Comparison of ENCODE assay signal across 18 cellular contexts in the genomic region with DNA sequence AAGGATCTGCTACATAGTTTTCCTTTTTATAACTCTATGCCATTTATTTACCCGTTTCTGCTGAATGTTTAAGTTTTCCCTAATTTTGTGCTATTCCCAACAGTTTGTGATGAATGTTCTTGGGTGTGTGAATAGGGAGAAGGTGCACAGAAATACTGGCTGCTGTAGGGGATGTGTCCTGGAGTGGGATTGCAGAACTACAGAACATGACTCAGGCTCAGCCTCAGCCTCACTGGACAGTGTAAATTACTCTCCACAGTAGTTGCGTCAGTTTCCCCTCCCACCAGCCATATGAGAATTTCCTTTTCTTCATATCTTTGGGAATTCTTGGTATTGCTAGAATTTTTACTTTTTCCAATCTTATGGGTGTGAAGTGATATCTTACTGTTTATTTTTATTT. TPM values are rescaled to one million over a fixed set of nuclear protein-coding genes. Genes with fewer than 3 reads are reported as not detected.
A peak's percentile ranks its signal among the peaks of the same experiment; 100 is the strongest.
DNase-seq lines count a peak whose midpoint lies in the region; ATAC-seq, FAIRE-seq and TF ChIP-seq lines count a peak whose summit lies in the region.
"Had no signal": no experiment of that assay in that cellular context is flagged by ENCODE, and none has a peak within 500 bp of the region (broad histone marks: within the 10 kb centered on the region; RNA-seq: fewer than 3 reads in every experiment).

No MANE protein-coding gene starts in this region.

- no peak overlapping the region for H3K4ac ChIP-seq in H1 (replicated peaks; ENCODE audit: insufficient read length, low read depth, low read length)

- POLR2A ChIA-PET in H1 (lab: Charles Lee; ENCODE audit: partially characterized antibody), result no interaction called here

- TF ChIP-seq EP300 in H1 (IDR thresholded peaks at IDR 0.05; ENCODE audit: borderline replicate concordance in 1 of 2, low read depth in 2 of 2, low read length in 2 of 2), result no peak

- H3K9me3 ChIP-seq in H1 (ENCODE audit: insufficient read depth in 2 of 2, low read depth in 1 of 2, low read length in 1 of 2) (no peaks in the 10 kb centered on the region), neutrophil (no peaks in the 10 kb centered on the region)

- no peak overlapping the region for H2BK20ac ChIP-seq in H1 (ENCODE audit: low read length)

- TF ChIP-seq POLR2A in H1 (IDR thresholded peaks at IDR 0.05; ENCODE audit: control extremely low read depth in 1 of 2, low read depth in 2 of 2, low read length in 2 of 2), result no peak

- peak; percentile 6 to 31 for DNase-seq in NOMO-1 (lab: John Stamatoyannopoulos, UW; ENCODE audit: unreplicated experiment in 2 of 2)
- no peak for DNase-seq in NOMO-1 treated with dmso at 0.1 percent for 144 hours (lab: John Stamatoyannopoulos, UW; ENCODE audit: unreplicated experiment)
- DNase-seq in NCI-H460 (ENCODE audit: extremely low read depth, low read depth), result peak; percentile 23
- no peak for DNase-seq in H1 (ENCODE audit: low read depth in 1 of 2, low spot score in 2 of 2)
- DNase-seq in SW480 (ENCODE audit: low spot score), result no peak
- no peak for DNase-seq in cardiac septum (ENCODE audit: low spot score)
- DNase-seq: effector CD4-positive, alpha-beta T cell; mesendoderm; NCI-H2081 treated with DMSO at 0.1 percent for 48 hours; NCI-H774; stimulated activated naive CD4-positive, alpha-beta T cell treated with Interleukin-2 at 50 U/mL for 16 hours had no signal

- H3K36me3 ChIP-seq in H1 (ENCODE audit: control insufficient read depth in 2 of 4, insufficient read depth in 4 of 4, low read length in 3 of 4), result no peaks in the 10 kb centered on the region
- no peaks in the 10 kb centered on the region for H3K36me3 ChIP-seq in neutrophil

- CTCF ChIA-PET in H1 (lab: Charles Lee; ENCODE audit: partially characterized antibody), result interaction anchor here (0.7 kb wide), 2 partner anchors 13 to 33 kb away, joined by 3 read pairs; no protein-coding TSS in a partner anchor

- no peak overlapping the region for H3K56ac ChIP-seq in H1 (replicated peaks; ENCODE audit: insufficient read length, low read depth, low read length)

- H2BK5ac ChIP-seq in H1 (ENCODE audit: low read depth, low read length), result no peak overlapping the region

- H4K5ac ChIP-seq in H1 (ENCODE audit: insufficient read length, low read depth, low read length), result no peak overlapping the region

- no peak overlapping the region for H3K18ac ChIP-seq in H1 (ENCODE audit: extremely low read depth, low read length)

- H2BK120ac ChIP-seq in H1 (replicated peaks; ENCODE audit: low read depth, low read length), result peak overlapping the region; percentile 49

- H2AK5ac ChIP-seq in H1 (ENCODE audit: low read depth, low read length), result no peak overlapping the region

- H4K8ac ChIP-seq in H1 (ENCODE audit: extremely low read depth, insufficient read depth, low read length), result no peak overlapping the region

- H3K9ac ChIP-seq in H1 (replicated peaks in 1 of 4; ENCODE audit: extremely low read depth in 1 of 4, low read depth in 3 of 4, low read length in 3 of 4), result no peak overlapping the region
- H3K9ac ChIP-seq: KMS-11 had no signal

- H2BK15ac ChIP-seq in H1 (ENCODE audit: low read length), result no peak overlapping the region

- no peak overlapping the region for H3K14ac ChIP-seq in H1 (ENCODE audit: insufficient read length)

- peak overlapping the region; percentile 71 for H4K91ac ChIP-seq in H1 (replicated peaks; ENCODE audit: insufficient read length, low read length)

- no peaks in the 10 kb centered on the region for H4K20me1 ChIP-seq in H1 (replicated peaks in 1 of 2; ENCODE audit: control insufficient read depth in 1 of 2, insufficient read depth in 2 of 2, low read length in 2 of 2)

- H3K4me3 ChIP-seq in H1 (ENCODE audit: extremely low read depth in 1 of 4, insufficient read depth in 2 of 4, low read depth in 3 of 4, low read length in 4 of 4) (no peak overlapping the region), neutrophil (ENCODE audit: low read depth in 1 of 2, low read length in 1 of 2) (no peak overlapping the region)
- H3K4me3 ChIP-seq: skin epidermis had no signal

- no peaks in the 10 kb centered on the region; a peak in 1 of 4 replicates for H3K79me2 ChIP-seq in H1 (ENCODE audit: control insufficient read depth in 1 of 2, insufficient read depth in 2 of 2, low read length in 2 of 2)

- H3K23ac ChIP-seq in H1 (ENCODE audit: insufficient read length), result no peak overlapping the region

- H3K4me1 ChIP-seq in H1 (replicated peaks in 1 of 4; ENCODE audit: control insufficient read depth in 3 of 4, insufficient read depth in 4 of 4, low read length in 3 of 4), result peaks cover 0 to 20% (median 4%) of the 10 kb centered on the region in 4 experiments; a peak in 5 of 7 replicates
- peaks cover 64 to 80% of the 10 kb centered on the region in 2 experiments for H3K4me1 ChIP-seq in neutrophil (ENCODE audit: control insufficient read depth in 1 of 2, insufficient read depth in 1 of 2, low read depth in 1 of 2, low read length in 1 of 2)

- no peak overlapping the region for H3K27ac ChIP-seq in H1 (ENCODE audit: low read depth, low read length)
- H3K27ac ChIP-seq in neutrophil, result peak overlapping the region; percentile 75
- H3K27ac ChIP-seq: 22Rv1, KMS-11, skin epidermis had no signal

- no peak for TF ChIP-seq RAD21 in H1 (IDR thresholded peaks at IDR 0.05 in 1 of 2, conservative IDR thresholded peaks at IDR 0.05 in 1 of 2; ENCODE audit: low read depth in 2 of 2, low read length in 2 of 2)

- H2BK12ac ChIP-seq in H1 (ENCODE audit: low read depth, low read length), result no peak overlapping the region

- ATAC-seq in GM21515 (IDR thresholded peaks at IDR 0.05; ENCODE audit: unreplicated experiment), result no peak
- ATAC-seq: Right ventricle myocardium inferior had no signal

- intact Hi-C loops in cardiac septum (cut with DNase I), result no loop called here

- TF ChIP-seq CTCF in H1 (IDR thresholded peaks at IDR 0.05; ENCODE audit: control extremely low read depth in 1 of 3, insufficient read depth in 1 of 3, low read depth in 1 of 3, low read length in 3 of 3) (no peak), neutrophil (IDR thresholded peaks at IDR 0.05) (no peak)

- H3K4me2 ChIP-seq in H1 (ENCODE audit: insufficient read depth in 1 of 2, low read depth in 2 of 2, low read length in 2 of 2), result no peak overlapping the region
- H3K4me2 ChIP-seq: KMS-11 had no signal

- FAIRE-seq in H1 (lab: Jason Lieb, UNC), result no peak
- FAIRE-seq: urothelium cell line had no signal

- H3K23me2 ChIP-seq in H1 (ENCODE audit: low read depth, low read length), result no peaks in the 10 kb centered on the region

- H3K79me1 ChIP-seq in H1 (ENCODE audit: low read depth, low read length), result no peaks in the 10 kb centered on the region

- 88% methylated on average over 2 of the region's 2 CpGs; no CpG with 5 or more reads in 1 of the 2 experiments for WGBS in H1 (ENCODE audit: extremely low coverage in 1 of 2, insufficient coverage in 1 of 2, insufficient read length in 1 of 2, insufficient replicate concordance in 2 of 2, low coverage in 1 of 2, low lambda C conversion rate in 2 of 2, missing lambda C conversion rate in 1 of 2), 2 experiments

- no peak overlapping the region for H2AFZ ChIP-seq in H1 (ENCODE audit: low read length)

- H3K27me3 ChIP-seq in H1 (replicated peaks in 1 of 4; ENCODE audit: control insufficient read depth in 3 of 4, extremely low read depth in 1 of 4, insufficient read depth in 3 of 4, low read length in 3 of 4) (no peaks in the 10 kb centered on the region), neutrophil (no peaks in the 10 kb centered on the region)

TF ChIP-seq in H1, 55 proteins besides CTCF, POLR2A, EP300 and RAD21 (continues in another document):
- no peak for TF ChIP-seq HDAC2 (IDR thresholded peaks at IDR 0.05; ENCODE audit: borderline replicate concordance in 1 of 2, low read depth in 2 of 2, low read length in 2 of 2)
- no peak for TF ChIP-seq MAFK (IDR thresholded peaks at IDR 0.05; ENCODE audit: low read depth, low read length)
- TF ChIP-seq, protein P1, sequence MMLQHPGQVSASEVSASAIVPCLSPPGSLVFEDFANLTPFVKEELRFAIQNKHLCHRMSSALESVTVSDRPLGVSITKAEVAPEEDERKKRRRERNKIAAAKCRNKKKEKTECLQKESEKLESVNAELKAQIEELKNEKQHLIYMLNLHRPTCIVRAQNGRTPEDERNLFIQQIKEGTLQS (IDR thresholded peaks at IDR 0.05; ENCODE audit: insufficient read depth, low read depth, low read length), result no peak
- no peak for TF ChIP-seq RBBP5 (IDR thresholded peaks at IDR 0.05; ENCODE audit: borderline replicate concordance, low read depth, low read length)

RNA-seq across cellular contexts. Expression of a gene that starts 57.0 kb away (rescaled TPM):
- 6.6 and 7.5 TPM in 2 replicates for total RNA-seq in NCI-H460 (2014; rRNA removed; shearing (Covaris generic))
- polyA plus RNA-seq in NCI-H460 (2014; cell fraction: nucleus; rRNA removed), result 3.7 and 4.1 TPM in 2 replicates
- total RNA-seq in H1 (2021; fragmentation: NEBNext Ultra II Directional; extraction: Animal tissue kit (Norgen Biotek cat#: 25700)), result 8.7 and 9.4 TPM in 2 replicates
- 1.7 and 2.4 TPM in 2 replicates for polyA plus RNA-seq in H1 (2011; rRNA removed)
- 2.3 TPM for polyA plus RNA-seq in H1 (2011; cell fraction: cytosol; rRNA removed)
- 4.1 TPM for polyA plus RNA-seq in H1 (2011; cell fraction: nucleus; rRNA removed)
- 2.6 to 4.5 TPM (median 2.8 TPM) in 4 replicates for polyA plus RNA-seq in H1 (2012, experiment 1 of 2)
- polyA plus RNA-seq in H1 (2012, experiment 2 of 2), result 0.31 TPM
- polyA plus RNA-seq in H1 (2013, experiment 1 of 2), result 3.5 TPM
- 3.6 TPM for polyA plus RNA-seq in H1 (2013, experiment 2 of 2)
- 11.9 and 12.4 TPM in 2 replicates for polyA minus RNA-seq in H1 (2011; rRNA and poly(A)+ RNA removed)
- polyA minus RNA-seq in H1 (2011; cell fraction: cytosol; rRNA and poly(A)+ RNA removed), result 6.4 TPM
- polyA minus RNA-seq in H1 (2011; cell fraction: nucleus; rRNA and poly(A)+ RNA removed), result 9.1 TPM
- total RNA-seq in cardiac septum, result 2.3 TPM

RNA-seq across cellular contexts. Expression of a gene that starts 58.0 kb away (rescaled TPM):
- total RNA-seq in NCI-H460 (2014; rRNA removed; shearing (Covaris generic)), result 19.3 and 28.7 TPM in 2 replicates
- 15.4 and 19.2 TPM in 2 replicates for polyA plus RNA-seq in NCI-H460 (2014; cell fraction: nucleus; rRNA removed)
- 21.7 and 24.8 TPM in 2 replicates for total RNA-seq in H1 (2021; fragmentation: NEBNext Ultra II Directional; extraction: Animal tissue kit (Norgen Biotek cat#: 25700))
- 8.3 and 15.9 TPM in 2 replicates for polyA plus RNA-seq in H1 (2011; rRNA removed)
- polyA plus RNA-seq in H1 (2011; cell fraction: cytosol; rRNA removed), result 14.9 TPM
- 7.0 TPM for polyA plus RNA-seq in H1 (2011; cell fraction: nucleus; rRNA removed)
- polyA plus RNA-seq in H1 (2012, experiment 1 of 2), result 15.4 to 22.0 TPM (median 17.2 TPM) in 4 replicates
- 2.2 TPM for polyA plus RNA-seq in H1 (2012, experiment 2 of 2)
- 14.7 TPM for polyA plus RNA-seq in H1 (2013, experiment 1 of 2)
- 16.0 TPM for polyA plus RNA-seq in H1 (2013, experiment 2 of 2)
- polyA minus RNA-seq in H1 (2011; rRNA and poly(A)+ RNA removed), result 22.1 and 22.3 TPM in 2 replicates
- 10.3 TPM for polyA minus RNA-seq in H1 (2011; cell fraction: cytosol; rRNA and poly(A)+ RNA removed)
- 9.2 TPM for polyA minus RNA-seq in H1 (2011; cell fraction: nucleus; rRNA and poly(A)+ RNA removed)
- total RNA-seq in cardiac septum, result 15.9 TPM

Comparison
In these comparisons a context has a peak if more than half of its experiments do, and no peak if none do; other contexts are left out.
1. DNase-seq: peak in NOMO-1 (2 of 2) and NCI-H460 (single experiment); none in NOMO-1 treated with dmso at 0.1 percent for 144 hours (single experiment), H1 (0 of 2), SW480 (single experiment) and cardiac septum (single experiment).